29 cellular contexts compared by ENCODE assay signal in genomic region chr5:174397206-174397605, GRCh38.
"Had no signal": no experiment of that assay in that cellular context is flagged by ENCODE, and none has a peak within 500 bp of the region (broad histone marks: within the 10 kb centered on the region; RNA-seq: fewer than 3 reads in every experiment).

No MANE protein-coding gene starts in this region.

- H3K4me1 ChIP-seq: body of pancreas, colonic mucosa had no signal

- H3K27ac ChIP-seq: body of pancreas, cardiac muscle cell, colonic mucosa, epithelial cell of prostate, WERI-Rb-1 had no signal

- H3K9me3 ChIP-seq: body of pancreas, colonic mucosa had no signal

- FAIRE-seq: endometrium, endothelial cell of umbilical vein, frontal cortex had no signal

- DNase-seq: activated B cell treated with CpG ODN at 0.5 μM for 24 hours; activated CD4-positive, alpha-beta T cell treated with anti-CD3 and anti-CD28 coated beads for 48 hours; activated CD4-positive, alpha-beta T cell treated with anti-CD3 and anti-CD28 coated beads, Interleukin-2, amount 50 U/mL, for 1 hour; activated CD4-positive, alpha-beta T cell treated with anti-CD3 and anti-CD28 coated beads, Interleukin-2, amount 50 U/mL, for 48 hours; activated CD8-positive, alpha-beta memory T cell treated with anti-CD3 and anti-CD28 coated beads for 24 hours; activated CD8-positive, alpha-beta T cell treated with anti-CD3 and anti-CD28 coated beads for 36 hours; activated effector memory CD4-positive, alpha-beta T cell treated with Interleukin-2 at 50 U/mL for 16 hours; activated gamma-delta T cell treated with Interleukin-2 at 50 U/mL for 16 hours; activated naive CD4-positive, alpha-beta T cell treated with anti-CD3 and anti-CD28 coated beads, Interleukin-2, amount 50 U/mL, for 16 hours; activated naive CD4-positive, alpha-beta T cell treated with Interleukin-2 at 50 U/mL for 16 hours; activated T-cell treated with anti-CD3 and anti-CD28 coated beads, Interleukin-2, amount 50 U/mL, for 4 hours; amygdala; aorta; body of pancreas; central memory CD4-positive, alpha-beta T cell; cerebellar nuclear complex; colonic mucosa; effector CD8-positive, alpha-beta T cell; foreskin fibroblast; hippocampal formation; T1000; WERI-Rb-1 had no signal

- ATAC-seq: activated CD4-positive, CD25-positive, alpha-beta regulatory T cell treated with anti-CD3 and anti-CD28 coated beads, Interleukin-2, amount 50 U/mL, for 24 hours; activated CD8-positive, alpha-beta T cell treated with anti-CD3 and anti-CD28 coated beads for 36 hours; activated T-cell treated with anti-CD3 and anti-CD28 coated beads, Interleukin-2, amount 50 U/mL, for 4 hours; activated T-helper 17 cell treated with anti-CD3 and anti-CD28 coated beads, Interleukin-2, amount 50 U/mL, for 72 hours; body of pancreas had no signal

- H3K36me3 ChIP-seq: cardiac muscle cell, colonic mucosa, WERI-Rb-1 had no signal

- H3K4me3 ChIP-seq: body of pancreas, cardiac muscle cell, colonic mucosa had no signal

- H3K27me3 ChIP-seq: cardiac muscle cell, colonic mucosa had no signal
